Comparison of ENCODE assay signal across 1 cellular context in the genomic region with DNA sequence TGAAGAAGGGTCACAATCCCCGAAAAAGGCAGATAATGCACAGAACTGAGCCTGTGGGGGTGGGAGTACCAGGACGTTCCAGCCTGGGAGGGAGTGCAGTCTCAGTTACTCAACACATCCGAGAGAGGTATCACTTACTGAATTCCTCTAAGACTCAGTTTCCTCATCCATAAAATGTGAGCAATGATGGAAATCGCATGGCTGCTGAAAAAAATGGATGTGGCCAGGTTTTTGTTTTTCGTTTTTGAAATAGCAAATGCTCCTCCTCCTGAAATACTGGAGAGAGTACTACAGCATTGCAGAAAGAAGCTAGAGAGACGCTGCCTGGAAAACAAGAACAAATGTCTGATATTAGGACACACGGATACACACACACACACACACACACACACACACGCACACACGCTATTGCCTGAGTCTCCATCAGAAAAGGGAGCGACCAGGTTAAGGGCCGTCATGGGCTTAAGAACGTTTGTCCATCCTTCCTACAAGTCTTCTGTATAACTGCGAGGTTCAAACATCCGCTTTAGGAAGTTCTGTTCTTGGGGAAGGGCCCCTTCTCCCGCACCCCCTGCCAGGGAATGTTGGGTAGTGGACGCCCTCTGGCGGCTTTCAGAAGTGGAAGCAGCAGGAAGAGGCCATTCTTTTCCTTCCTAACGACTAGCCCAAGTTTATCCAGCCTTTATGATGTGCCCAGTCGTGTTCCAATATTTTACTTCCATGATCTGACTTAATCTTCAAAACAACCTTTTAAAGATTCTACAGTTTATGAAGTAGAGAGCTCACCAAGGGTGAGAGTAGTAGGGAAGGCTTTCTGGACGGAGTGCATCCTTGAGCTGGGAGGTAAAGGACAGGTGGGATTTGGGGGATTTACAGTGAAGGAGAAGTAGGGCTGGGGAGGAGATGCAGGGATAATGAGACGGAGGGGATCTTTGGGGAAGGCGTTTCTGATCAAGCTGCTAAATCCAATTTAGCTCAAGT.
TF ChIP-seq lines count a peak whose summit lies in the region.

No MANE protein-coding gene starts in this region.

TF ChIP-seq in HepG2, 621 proteins besides CTCF, POLR2A, EP300 and RAD21 (continued from another document and continues in another):
- TF ChIP-seq, protein P1, sequence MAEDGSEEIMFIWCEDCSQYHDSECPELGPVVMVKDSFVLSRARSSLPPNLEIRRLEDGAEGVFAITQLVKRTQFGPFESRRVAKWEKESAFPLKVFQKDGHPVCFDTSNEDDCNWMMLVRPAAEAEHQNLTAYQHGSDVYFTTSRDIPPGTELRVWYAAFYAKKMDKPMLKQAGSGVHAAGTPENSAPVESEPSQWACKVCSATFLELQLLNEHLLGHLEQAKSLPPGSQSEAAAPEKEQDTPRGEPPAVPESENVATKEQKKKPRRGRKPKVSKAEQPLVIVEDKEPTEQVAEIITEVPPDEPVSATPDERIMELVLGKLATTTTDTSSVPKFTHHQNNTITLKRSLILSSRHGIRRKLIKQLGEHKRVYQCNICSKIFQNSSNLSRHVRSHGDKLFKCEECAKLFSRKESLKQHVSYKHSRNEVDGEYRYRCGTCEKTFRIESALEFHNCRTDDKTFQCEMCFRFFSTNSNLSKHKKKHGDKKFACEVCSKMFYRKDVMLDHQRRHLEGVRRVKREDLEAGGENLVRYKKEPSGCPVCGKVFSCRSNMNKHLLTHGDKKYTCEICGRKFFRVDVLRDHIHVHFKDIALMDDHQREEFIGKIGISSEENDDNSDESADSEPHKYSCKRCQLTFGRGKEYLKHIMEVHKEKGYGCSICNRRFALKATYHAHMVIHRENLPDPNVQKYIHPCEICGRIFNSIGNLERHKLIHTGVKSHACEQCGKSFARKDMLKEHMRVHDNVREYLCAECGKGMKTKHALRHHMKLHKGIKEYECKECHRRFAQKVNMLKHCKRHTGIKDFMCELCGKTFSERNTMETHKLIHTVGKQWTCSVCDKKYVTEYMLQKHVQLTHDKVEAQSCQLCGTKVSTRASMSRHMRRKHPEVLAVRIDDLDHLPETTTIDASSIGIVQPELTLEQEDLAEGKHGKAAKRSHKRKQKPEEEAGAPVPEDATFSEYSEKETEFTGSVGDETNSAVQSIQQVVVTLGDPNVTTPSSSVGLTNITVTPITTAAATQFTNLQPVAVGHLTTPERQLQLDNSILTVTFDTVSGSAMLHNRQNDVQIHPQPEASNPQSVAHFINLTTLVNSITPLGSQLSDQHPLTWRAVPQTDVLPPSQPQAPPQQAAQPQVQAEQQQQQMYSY (CRISPR knock-in tag; IDR thresholded peaks at IDR 0.05) = no peak
- no peak for TF ChIP-seq MXD4 (CRISPR knock-in tag; IDR thresholded peaks at IDR 0.05)
- TF ChIP-seq POGZ (CRISPR knock-in tag; IDR thresholded peaks at IDR 0.05) = no peak
- no peak for TF ChIP-seq ZBTB7A (CRISPR knock-in tag; IDR thresholded peaks at IDR 0.05)
- TF ChIP-seq, protein P2, sequence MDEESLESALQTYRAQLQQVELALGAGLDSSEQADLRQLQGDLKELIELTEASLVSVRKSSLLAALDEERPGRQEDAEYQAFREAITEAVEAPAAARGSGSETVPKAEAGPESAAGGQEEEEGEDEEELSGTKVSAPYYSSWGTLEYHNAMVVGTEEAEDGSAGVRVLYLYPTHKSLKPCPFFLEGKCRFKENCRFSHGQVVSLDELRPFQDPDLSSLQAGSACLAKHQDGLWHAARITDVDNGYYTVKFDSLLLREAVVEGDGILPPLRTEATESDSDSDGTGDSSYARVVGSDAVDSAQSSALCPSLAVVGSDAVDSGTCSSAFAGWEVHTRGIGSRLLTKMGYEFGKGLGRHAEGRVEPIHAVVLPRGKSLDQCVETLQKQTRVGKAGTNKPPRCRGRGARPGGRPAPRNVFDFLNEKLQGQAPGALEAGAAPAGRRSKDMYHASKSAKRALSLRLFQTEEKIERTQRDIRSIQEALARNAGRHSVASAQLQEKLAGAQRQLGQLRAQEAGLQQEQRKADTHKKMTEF (CRISPR knock-in tag; IDR thresholded peaks at IDR 0.05) = no peak
- no peak for TF ChIP-seq ISX (CRISPR knock-in tag; conservative IDR thresholded peaks at IDR 0.05)
- TF ChIP-seq MYC (CRISPR knock-in tag; IDR thresholded peaks at IDR 0.05; ENCODE audit: borderline replicate concordance) = no peak
- TF ChIP-seq TBX3 (IDR thresholded peaks at IDR 0.05; ENCODE audit: borderline replicate concordance) = no peak
- peak; percentile 87 for TF ChIP-seq ZNF629 (CRISPR knock-in tag; conservative IDR thresholded peaks at IDR 0.05)
- no peak for TF ChIP-seq KDM6A (CRISPR knock-in tag; IDR thresholded peaks at IDR 0.05; ENCODE audit: low read depth)
- TF ChIP-seq U2AF1 (optimal IDR thresholded peaks at IDR 0.05; ENCODE audit: low read depth, low read length) = no peak
- TF ChIP-seq PHF21A (CRISPR knock-in tag; IDR thresholded peaks at IDR 0.05) = peak; percentile 18; the same call in 1 of the 2 replicates
- TF ChIP-seq, protein P3, sequence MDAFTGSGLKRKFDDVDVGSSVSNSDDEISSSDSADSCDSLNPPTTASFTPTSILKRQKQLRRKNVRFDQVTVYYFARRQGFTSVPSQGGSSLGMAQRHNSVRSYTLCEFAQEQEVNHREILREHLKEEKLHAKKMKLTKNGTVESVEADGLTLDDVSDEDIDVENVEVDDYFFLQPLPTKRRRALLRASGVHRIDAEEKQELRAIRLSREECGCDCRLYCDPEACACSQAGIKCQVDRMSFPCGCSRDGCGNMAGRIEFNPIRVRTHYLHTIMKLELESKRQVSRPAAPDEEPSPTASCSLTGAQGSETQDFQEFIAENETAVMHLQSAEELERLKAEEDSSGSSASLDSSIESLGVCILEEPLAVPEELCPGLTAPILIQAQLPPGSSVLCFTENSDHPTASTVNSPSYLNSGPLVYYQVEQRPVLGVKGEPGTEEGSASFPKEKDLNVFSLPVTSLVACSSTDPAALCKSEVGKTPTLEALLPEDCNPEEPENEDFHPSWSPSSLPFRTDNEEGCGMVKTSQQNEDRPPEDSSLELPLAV (CRISPR knock-in tag; conservative IDR thresholded peaks at IDR 0.05; ENCODE audit: low read depth) = no peak
- no peak for TF ChIP-seq NCOA1 (CRISPR knock-in tag; IDR thresholded peaks at IDR 0.05)
- TF ChIP-seq SIX1 (CRISPR knock-in tag; IDR thresholded peaks at IDR 0.05; ENCODE audit: borderline replicate concordance) = 0 out of 2 replicates have a peak, but pooled peaks have one; percentile 14
- TF ChIP-seq KLF15 (CRISPR knock-in tag; IDR thresholded peaks at IDR 0.05; ENCODE audit: borderline replicate concordance) = no peak
- no peak for TF ChIP-seq ATM (IDR thresholded peaks at IDR 0.05; ENCODE audit: borderline replicate concordance)
- TF ChIP-seq FOSL2 (CRISPR knock-in tag; IDR thresholded peaks at IDR 0.05) = peak; percentile 57
- no peak for TF ChIP-seq ZNF768 (CRISPR knock-in tag; IDR thresholded peaks at IDR 0.05)
- TF ChIP-seq PAX8 (CRISPR knock-in tag; IDR thresholded peaks at IDR 0.05; ENCODE audit: borderline replicate concordance) = no peak
- TF ChIP-seq MTA3 (CRISPR knock-in tag; IDR thresholded peaks at IDR 0.05) = no peak
- TF ChIP-seq, protein P4, sequence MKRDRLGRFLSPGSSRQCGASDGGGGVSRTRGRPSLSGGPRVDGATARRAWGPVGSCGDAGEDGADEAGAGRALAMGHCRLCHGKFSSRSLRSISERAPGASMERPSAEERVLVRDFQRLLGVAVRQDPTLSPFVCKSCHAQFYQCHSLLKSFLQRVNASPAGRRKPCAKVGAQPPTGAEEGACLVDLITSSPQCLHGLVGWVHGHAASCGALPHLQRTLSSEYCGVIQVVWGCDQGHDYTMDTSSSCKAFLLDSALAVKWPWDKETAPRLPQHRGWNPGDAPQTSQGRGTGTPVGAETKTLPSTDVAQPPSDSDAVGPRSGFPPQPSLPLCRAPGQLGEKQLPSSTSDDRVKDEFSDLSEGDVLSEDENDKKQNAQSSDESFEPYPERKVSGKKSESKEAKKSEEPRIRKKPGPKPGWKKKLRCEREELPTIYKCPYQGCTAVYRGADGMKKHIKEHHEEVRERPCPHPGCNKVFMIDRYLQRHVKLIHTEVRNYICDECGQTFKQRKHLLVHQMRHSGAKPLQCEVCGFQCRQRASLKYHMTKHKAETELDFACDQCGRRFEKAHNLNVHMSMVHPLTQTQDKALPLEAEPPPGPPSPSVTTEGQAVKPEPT (CRISPR knock-in tag; IDR thresholded peaks at IDR 0.05; ENCODE audit: low read depth) = no peak
- TF ChIP-seq ZNF350 (CRISPR knock-in tag; IDR thresholded peaks at IDR 0.05; ENCODE audit: borderline replicate concordance, low read depth) = peak; percentile 20; the same call in 1 of the 2 replicates
- no peak for TF ChIP-seq ZNF746 (CRISPR knock-in tag; IDR thresholded peaks at IDR 0.05)
- TF ChIP-seq, protein P5, sequence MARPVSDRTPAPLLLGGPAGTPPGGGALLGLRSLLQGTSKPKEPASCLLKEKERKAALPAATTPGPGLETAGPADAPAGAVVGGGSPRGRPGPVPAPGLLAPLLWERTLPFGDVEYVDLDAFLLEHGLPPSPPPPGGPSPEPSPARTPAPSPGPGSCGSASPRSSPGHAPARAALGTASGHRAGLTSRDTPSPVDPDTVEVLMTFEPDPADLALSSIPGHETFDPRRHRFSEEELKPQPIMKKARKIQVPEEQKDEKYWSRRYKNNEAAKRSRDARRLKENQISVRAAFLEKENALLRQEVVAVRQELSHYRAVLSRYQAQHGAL (CRISPR knock-in tag; IDR thresholded peaks at IDR 0.05; ENCODE audit: not compliant biosample characterization) = no peak
- TF ChIP-seq MIER2 (CRISPR knock-in tag; IDR thresholded peaks at IDR 0.05) = no peak
- no peak for TF ChIP-seq GPN1 (CRISPR knock-in tag; IDR thresholded peaks at IDR 0.05; ENCODE audit: borderline replicate concordance)
- no peak for TF ChIP-seq ASH2L (IDR thresholded peaks at IDR 0.05; ENCODE audit: insufficient read length, low read depth, low read length)
- TF ChIP-seq, protein P6, sequence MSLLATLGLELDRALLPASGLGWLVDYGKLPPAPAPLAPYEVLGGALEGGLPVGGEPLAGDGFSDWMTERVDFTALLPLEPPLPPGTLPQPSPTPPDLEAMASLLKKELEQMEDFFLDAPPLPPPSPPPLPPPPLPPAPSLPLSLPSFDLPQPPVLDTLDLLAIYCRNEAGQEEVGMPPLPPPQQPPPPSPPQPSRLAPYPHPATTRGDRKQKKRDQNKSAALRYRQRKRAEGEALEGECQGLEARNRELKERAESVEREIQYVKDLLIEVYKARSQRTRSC (CRISPR knock-in tag; IDR thresholded peaks at IDR 0.05; ENCODE audit: low read depth) = no peak
- peak; percentile 36; the same call in 1 of the 2 replicates for TF ChIP-seq SALL1 (CRISPR knock-in tag; IDR thresholded peaks at IDR 0.05)
- TF ChIP-seq, protein P7, sequence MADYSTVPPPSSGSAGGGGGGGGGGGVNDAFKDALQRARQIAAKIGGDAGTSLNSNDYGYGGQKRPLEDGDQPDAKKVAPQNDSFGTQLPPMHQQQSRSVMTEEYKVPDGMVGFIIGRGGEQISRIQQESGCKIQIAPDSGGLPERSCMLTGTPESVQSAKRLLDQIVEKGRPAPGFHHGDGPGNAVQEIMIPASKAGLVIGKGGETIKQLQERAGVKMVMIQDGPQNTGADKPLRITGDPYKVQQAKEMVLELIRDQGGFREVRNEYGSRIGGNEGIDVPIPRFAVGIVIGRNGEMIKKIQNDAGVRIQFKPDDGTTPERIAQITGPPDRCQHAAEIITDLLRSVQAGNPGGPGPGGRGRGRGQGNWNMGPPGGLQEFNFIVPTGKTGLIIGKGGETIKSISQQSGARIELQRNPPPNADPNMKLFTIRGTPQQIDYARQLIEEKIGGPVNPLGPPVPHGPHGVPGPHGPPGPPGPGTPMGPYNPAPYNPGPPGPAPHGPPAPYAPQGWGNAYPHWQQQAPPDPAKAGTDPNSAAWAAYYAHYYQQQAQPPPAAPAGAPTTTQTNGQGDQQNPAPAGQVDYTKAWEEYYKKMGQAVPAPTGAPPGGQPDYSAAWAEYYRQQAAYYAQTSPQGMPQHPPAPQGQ (CRISPR knock-in tag; IDR thresholded peaks at IDR 0.05; ENCODE audit: borderline replicate concordance) = no peak
- no peak for TF ChIP-seq ZNF850 (CRISPR knock-in tag; conservative IDR thresholded peaks at IDR 0.05)
- no peak for TF ChIP-seq SMYD3 (CRISPR knock-in tag; IDR thresholded peaks at IDR 0.05)
- no peak for TF ChIP-seq ZNF12 (CRISPR knock-in tag; IDR thresholded peaks at IDR 0.05)
- TF ChIP-seq HES4 (CRISPR knock-in tag; IDR thresholded peaks at IDR 0.05; ENCODE audit: borderline replicate concordance) = no peak
- TF ChIP-seq HIVEP1 (CRISPR knock-in tag; IDR thresholded peaks at IDR 0.05) = no peak
- TF ChIP-seq PLRG1 (conservative IDR thresholded peaks at IDR 0.05) = no peak
- TF ChIP-seq CCDC6 (CRISPR knock-in tag; IDR thresholded peaks at IDR 0.05) = no peak
- no peak for TF ChIP-seq SNAPC2 (CRISPR knock-in tag; IDR thresholded peaks at IDR 0.05)
- TF ChIP-seq KDM3A (CRISPR knock-in tag; IDR thresholded peaks at IDR 0.05; ENCODE audit: low read depth) = no peak
- no peak for TF ChIP-seq CREB1 (IDR thresholded peaks at IDR 0.05)
- no peak for TF ChIP-seq CREB1 (CRISPR knock-in tag; IDR thresholded peaks at IDR 0.05)
- TF ChIP-seq, protein P8, sequence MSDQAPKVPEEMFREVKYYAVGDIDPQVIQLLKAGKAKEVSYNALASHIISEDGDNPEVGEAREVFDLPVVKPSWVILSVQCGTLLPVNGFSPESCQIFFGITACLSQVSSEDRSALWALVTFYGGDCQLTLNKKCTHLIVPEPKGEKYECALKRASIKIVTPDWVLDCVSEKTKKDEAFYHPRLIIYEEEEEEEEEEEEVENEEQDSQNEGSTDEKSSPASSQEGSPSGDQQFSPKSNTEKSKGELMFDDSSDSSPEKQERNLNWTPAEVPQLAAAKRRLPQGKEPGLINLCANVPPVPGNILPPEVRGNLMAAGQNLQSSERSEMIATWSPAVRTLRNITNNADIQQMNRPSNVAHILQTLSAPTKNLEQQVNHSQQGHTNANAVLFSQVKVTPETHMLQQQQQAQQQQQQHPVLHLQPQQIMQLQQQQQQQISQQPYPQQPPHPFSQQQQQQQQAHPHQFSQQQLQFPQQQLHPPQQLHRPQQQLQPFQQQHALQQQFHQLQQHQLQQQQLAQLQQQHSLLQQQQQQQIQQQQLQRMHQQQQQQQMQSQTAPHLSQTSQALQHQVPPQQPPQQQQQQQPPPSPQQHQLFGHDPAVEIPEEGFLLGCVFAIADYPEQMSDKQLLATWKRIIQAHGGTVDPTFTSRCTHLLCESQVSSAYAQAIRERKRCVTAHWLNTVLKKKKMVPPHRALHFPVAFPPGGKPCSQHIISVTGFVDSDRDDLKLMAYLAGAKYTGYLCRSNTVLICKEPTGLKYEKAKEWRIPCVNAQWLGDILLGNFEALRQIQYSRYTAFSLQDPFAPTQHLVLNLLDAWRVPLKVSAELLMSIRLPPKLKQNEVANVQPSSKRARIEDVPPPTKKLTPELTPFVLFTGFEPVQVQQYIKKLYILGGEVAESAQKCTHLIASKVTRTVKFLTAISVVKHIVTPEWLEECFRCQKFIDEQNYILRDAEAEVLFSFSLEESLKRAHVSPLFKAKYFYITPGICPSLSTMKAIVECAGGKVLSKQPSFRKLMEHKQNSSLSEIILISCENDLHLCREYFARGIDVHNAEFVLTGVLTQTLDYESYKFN (CRISPR knock-in tag; conservative IDR thresholded peaks at IDR 0.05) = no peak
- TF ChIP-seq MIER3 (CRISPR knock-in tag; IDR thresholded peaks at IDR 0.05; ENCODE audit: borderline replicate concordance) = 0 out of 2 replicates have a peak, but pooled peaks have one; percentile 36
- TF ChIP-seq ZNF124 (CRISPR knock-in tag; IDR thresholded peaks at IDR 0.05) = no peak
- TF ChIP-seq TOPORS (CRISPR knock-in tag; IDR thresholded peaks at IDR 0.05) = no peak
- no peak for TF ChIP-seq AKAP8 (CRISPR knock-in tag; IDR thresholded peaks at IDR 0.05)
- peak; percentile 79 for TF ChIP-seq EZH2 (conservative IDR thresholded peaks at IDR 0.05; ENCODE audit: low read depth, low read length)
- TF ChIP-seq PITX1 (CRISPR knock-in tag; IDR thresholded peaks at IDR 0.05) = no peak
- no peak for TF ChIP-seq ZFP36 (IDR thresholded peaks at IDR 0.05; ENCODE audit: borderline replicate concordance, low read depth, low read length, partially characterized antibody)
